In genomic region chr2:230217424-230217823, GRCh38 we compare ENCODE assay signal across 15 cellular contexts. TPM values are rescaled to one million over a fixed set of nuclear protein-coding genes. Genes with fewer than 3 reads are reported as not detected.
DNase-seq lines count a peak whose midpoint lies in the region; ATAC-seq, FAIRE-seq and TF ChIP-seq lines count a peak whose summit lies in the region.
"Had no signal": no experiment of that assay in that cellular context is flagged by ENCODE, and none has a peak within 500 bp of the region (broad histone marks: within the 10 kb centered on the region; RNA-seq: fewer than 3 reads in every experiment).

No MANE protein-coding gene starts in this region.

- FAIRE-seq in GM19239 (lab: Jason Lieb, UNC) = peak; percentile 92

- peaks cover 17% of the 10 kb centered on the region for H3K36me3 ChIP-seq in rectal smooth muscle tissue (ENCODE audit: control insufficient read depth, insufficient read depth, low read length)
- peaks cover 44% of the 10 kb centered on the region for H3K36me3 ChIP-seq in lower lobe of right lung

- H3K27ac Mint-ChIP-seq in T-helper 2 cell treated with Interferon-gamma antibody and Interleukin-4, amounts not matched to agents 5 μg/mL and 100 μg/mL, for 36 hours = peak overlapping the region; percentile 60
- H3K27ac Mint-ChIP-seq in activated CD8-positive, alpha-beta T cell treated with anti-CD3 and anti-CD28 coated beads for 36 hours = no peak overlapping the region

- H3K27me3 ChIP-seq in rectal smooth muscle tissue (ENCODE audit: control insufficient read depth, insufficient read depth, low read length) (no peaks in the 10 kb centered on the region), lower lobe of right lung (ENCODE audit: low read depth) (no peaks in the 10 kb centered on the region)
- H3K27me3 ChIP-seq: sigmoid colon, suprapubic skin had no signal

- peaks cover 52% of the 10 kb centered on the region for H3K4me1 Mint-ChIP-seq in T-helper 2 cell treated with Interferon-gamma antibody and Interleukin-4, amounts not matched to agents 5 μg/mL and 100 μg/mL, for 36 hours (ENCODE audit: low read depth)
- peaks cover 49% of the 10 kb centered on the region for H3K4me1 Mint-ChIP-seq in activated CD8-positive, alpha-beta T cell treated with anti-CD3 and anti-CD28 coated beads for 36 hours (ENCODE audit: low read depth)

- POLR2A ChIA-PET in activated CD8-positive, alpha-beta T cell treated with anti-CD3 and anti-CD28 coated beads for 36 hours (lab: Charles Lee) = interaction anchor here (1.0 to 1.6 kb wide), 3 partner anchors 9 to 36 kb away, joined by 3 to 4 read pairs (median 3); no protein-coding TSS in a partner anchor

- intact Hi-C loops in activated CD8-positive, alpha-beta T cell treated with anti-CD3 and anti-CD28 coated beads for 36 hours (cut with micrococcal nuclease) = loop anchor here (5.0 kb wide), 2 partner anchors 100 to 395 kb away; no protein-coding TSS in a partner anchor
- intact Hi-C loops in lower lobe of right lung (cut with DNase I) = no loop called here

- H3K9me3 ChIP-seq in lower lobe of right lung = no peaks in the 10 kb centered on the region
- H3K9me3 ChIP-seq: sigmoid colon, SK-N-SH, suprapubic skin had no signal

- ATAC-seq in activated CD8-positive, alpha-beta T cell treated with anti-CD3 and anti-CD28 coated beads for 36 hours = no peak
- ATAC-seq in GM18502 (IDR thresholded peaks at IDR 0.05; ENCODE audit: poor library complexity, unreplicated experiment) (no peak), lower lobe of right lung (no peak)

- CTCF ChIA-PET in activated CD8-positive, alpha-beta T cell treated with anti-CD3 and anti-CD28 coated beads for 36 hours (lab: Charles Lee) = interaction anchor here (1.4 kb wide), 1 partner anchor 31 kb away, joined by 3 read pairs; no protein-coding TSS in a partner anchor

- H3K4me3 Mint-ChIP-seq in T-helper 2 cell treated with Interferon-gamma antibody and Interleukin-4, amounts not matched to agents 5 μg/mL and 100 μg/mL, for 36 hours = peak overlapping the region; percentile 100
- peak overlapping the region; percentile 90 for H3K4me3 Mint-ChIP-seq in activated CD8-positive, alpha-beta T cell treated with anti-CD3 and anti-CD28 coated beads for 36 hours

- DNase-seq in T-helper 2 cell treated with Interferon-gamma antibody and Interleukin-4, amounts not matched to agents 5 μg/mL and 100 μg/mL, for 36 hours (ENCODE audit: low spot score) = no peak
- DNase-seq in T-helper 2 cell = no peak
- DNase-seq in GM19239 (ENCODE audit: insufficient read length, low spot score) = no peak
- DNase-seq in activated CD8-positive, alpha-beta T cell treated with anti-CD3 and anti-CD28 coated beads for 36 hours = no peak
- DNase-seq in NCI-H2029 (lab: John Stamatoyannopoulos, UW) = no peak
- no peak for DNase-seq in lower lobe of right lung
- DNase-seq: 8988T; activated CD4-positive, alpha-beta T cell treated with anti-CD3 and anti-CD28 coated beads, Interleukin-2, amount 50 U/mL, for 1 hour; erythroblast; NCI-H2171 treated with DMSO at 0.1 percent for 48 hours; sigmoid colon; SK-N-SH had no signal

- H3K4me3 ChIP-seq in rectal smooth muscle tissue (ENCODE audit: low read length) (peak overlapping the region; percentile 9), lower lobe of right lung (no peak overlapping the region)
- H3K4me3 ChIP-seq: sigmoid colon, suprapubic skin had no signal

- no peak overlapping the region for H3K9ac ChIP-seq in rectal smooth muscle tissue (ENCODE audit: low read length)
- H3K9ac ChIP-seq: SK-N-SH had no signal

- H3K9me3 Mint-ChIP-seq in T-helper 2 cell treated with Interferon-gamma antibody and Interleukin-4, amounts not matched to agents 5 μg/mL and 100 μg/mL, for 36 hours = no peaks in the 10 kb centered on the region
- H3K9me3 Mint-ChIP-seq in activated CD8-positive, alpha-beta T cell treated with anti-CD3 and anti-CD28 coated beads for 36 hours = no peaks in the 10 kb centered on the region

- TF ChIP-seq CTCF in activated CD8-positive, alpha-beta T cell treated with anti-CD3 and anti-CD28 coated beads for 36 hours (IDR thresholded peaks at IDR 0.05) = no peak
- TF ChIP-seq CTCF in lower lobe of right lung (IDR thresholded peaks at IDR 0.05) = no peak

- peaks cover 76% of the 10 kb centered on the region for H3K36me3 Mint-ChIP-seq in T-helper 2 cell treated with Interferon-gamma antibody and Interleukin-4, amounts not matched to agents 5 μg/mL and 100 μg/mL, for 36 hours (ENCODE audit: low read depth)
- H3K36me3 Mint-ChIP-seq in activated CD8-positive, alpha-beta T cell treated with anti-CD3 and anti-CD28 coated beads for 36 hours (ENCODE audit: low read depth) = peaks cover 69% of the 10 kb centered on the region

- no peaks in the 10 kb centered on the region for H3K27me3 Mint-ChIP-seq in T-helper 2 cell treated with Interferon-gamma antibody and Interleukin-4, amounts not matched to agents 5 μg/mL and 100 μg/mL, for 36 hours (ENCODE audit: low read depth)
- H3K27me3 Mint-ChIP-seq in activated CD8-positive, alpha-beta T cell treated with anti-CD3 and anti-CD28 coated beads for 36 hours = no peaks in the 10 kb centered on the region

- H3K4me1 ChIP-seq in rectal smooth muscle tissue (ENCODE audit: control insufficient read depth, insufficient read depth, low read length) (no peaks in the 10 kb centered on the region), lower lobe of right lung (peaks cover 37% of the 10 kb centered on the region)

- no peak overlapping the region for H3K27ac ChIP-seq in rectal smooth muscle tissue (ENCODE audit: low read depth, low read length)
- H3K27ac ChIP-seq in lower lobe of right lung = no peak overlapping the region
- H3K27ac ChIP-seq: suprapubic skin had no signal

RNA-seq across cellular contexts. Expression of gene SP110, which starts 2.4 kb away (rescaled TPM):
- total RNA-seq in activated CD8-positive, alpha-beta T cell treated with anti-CD3 and anti-CD28 coated beads for 36 hours = 10 to 100 TPM; 67.0 to 69.4 TPM
- total RNA-seq in lower lobe of right lung = 68.1 TPM

RNA-seq across cellular contexts. Expression of gene SP140, which starts 8.1 kb away (rescaled TPM):
- 10 to 100 TPM; 78.1 to 78.3 TPM for total RNA-seq in activated CD8-positive, alpha-beta T cell treated with anti-CD3 and anti-CD28 coated beads for 36 hours
- 15.0 TPM for total RNA-seq in lower lobe of right lung
